ENCODE assay signal across 1 cellular context in genomic region chr6:33967966-33968724, GRCh38.
TF ChIP-seq lines count a peak whose summit lies in the region.

No MANE protein-coding gene starts in this region.

TF ChIP-seq in WTC11, 78 proteins besides CTCF, POLR2A, EP300 and RAD21 (continued from another document):
- TF ChIP-seq MYBL2 (CRISPR knock-in tag; IDR thresholded peaks at IDR 0.05) = no peak
- TF ChIP-seq ZNF121 (CRISPR knock-in tag; IDR thresholded peaks at IDR 0.05) = no peak
- TF ChIP-seq RELA (CRISPR knock-in tag; IDR thresholded peaks at IDR 0.05; ENCODE audit: borderline replicate concordance) = no peak
- TF ChIP-seq, protein P1, sequence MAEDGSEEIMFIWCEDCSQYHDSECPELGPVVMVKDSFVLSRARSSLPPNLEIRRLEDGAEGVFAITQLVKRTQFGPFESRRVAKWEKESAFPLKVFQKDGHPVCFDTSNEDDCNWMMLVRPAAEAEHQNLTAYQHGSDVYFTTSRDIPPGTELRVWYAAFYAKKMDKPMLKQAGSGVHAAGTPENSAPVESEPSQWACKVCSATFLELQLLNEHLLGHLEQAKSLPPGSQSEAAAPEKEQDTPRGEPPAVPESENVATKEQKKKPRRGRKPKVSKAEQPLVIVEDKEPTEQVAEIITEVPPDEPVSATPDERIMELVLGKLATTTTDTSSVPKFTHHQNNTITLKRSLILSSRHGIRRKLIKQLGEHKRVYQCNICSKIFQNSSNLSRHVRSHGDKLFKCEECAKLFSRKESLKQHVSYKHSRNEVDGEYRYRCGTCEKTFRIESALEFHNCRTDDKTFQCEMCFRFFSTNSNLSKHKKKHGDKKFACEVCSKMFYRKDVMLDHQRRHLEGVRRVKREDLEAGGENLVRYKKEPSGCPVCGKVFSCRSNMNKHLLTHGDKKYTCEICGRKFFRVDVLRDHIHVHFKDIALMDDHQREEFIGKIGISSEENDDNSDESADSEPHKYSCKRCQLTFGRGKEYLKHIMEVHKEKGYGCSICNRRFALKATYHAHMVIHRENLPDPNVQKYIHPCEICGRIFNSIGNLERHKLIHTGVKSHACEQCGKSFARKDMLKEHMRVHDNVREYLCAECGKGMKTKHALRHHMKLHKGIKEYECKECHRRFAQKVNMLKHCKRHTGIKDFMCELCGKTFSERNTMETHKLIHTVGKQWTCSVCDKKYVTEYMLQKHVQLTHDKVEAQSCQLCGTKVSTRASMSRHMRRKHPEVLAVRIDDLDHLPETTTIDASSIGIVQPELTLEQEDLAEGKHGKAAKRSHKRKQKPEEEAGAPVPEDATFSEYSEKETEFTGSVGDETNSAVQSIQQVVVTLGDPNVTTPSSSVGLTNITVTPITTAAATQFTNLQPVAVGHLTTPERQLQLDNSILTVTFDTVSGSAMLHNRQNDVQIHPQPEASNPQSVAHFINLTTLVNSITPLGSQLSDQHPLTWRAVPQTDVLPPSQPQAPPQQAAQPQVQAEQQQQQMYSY (CRISPR knock-in tag; IDR thresholded peaks at IDR 0.05) = no peak
- TF ChIP-seq ZNF416 (CRISPR knock-in tag; IDR thresholded peaks at IDR 0.05) = no peak
- TF ChIP-seq, protein P2, sequence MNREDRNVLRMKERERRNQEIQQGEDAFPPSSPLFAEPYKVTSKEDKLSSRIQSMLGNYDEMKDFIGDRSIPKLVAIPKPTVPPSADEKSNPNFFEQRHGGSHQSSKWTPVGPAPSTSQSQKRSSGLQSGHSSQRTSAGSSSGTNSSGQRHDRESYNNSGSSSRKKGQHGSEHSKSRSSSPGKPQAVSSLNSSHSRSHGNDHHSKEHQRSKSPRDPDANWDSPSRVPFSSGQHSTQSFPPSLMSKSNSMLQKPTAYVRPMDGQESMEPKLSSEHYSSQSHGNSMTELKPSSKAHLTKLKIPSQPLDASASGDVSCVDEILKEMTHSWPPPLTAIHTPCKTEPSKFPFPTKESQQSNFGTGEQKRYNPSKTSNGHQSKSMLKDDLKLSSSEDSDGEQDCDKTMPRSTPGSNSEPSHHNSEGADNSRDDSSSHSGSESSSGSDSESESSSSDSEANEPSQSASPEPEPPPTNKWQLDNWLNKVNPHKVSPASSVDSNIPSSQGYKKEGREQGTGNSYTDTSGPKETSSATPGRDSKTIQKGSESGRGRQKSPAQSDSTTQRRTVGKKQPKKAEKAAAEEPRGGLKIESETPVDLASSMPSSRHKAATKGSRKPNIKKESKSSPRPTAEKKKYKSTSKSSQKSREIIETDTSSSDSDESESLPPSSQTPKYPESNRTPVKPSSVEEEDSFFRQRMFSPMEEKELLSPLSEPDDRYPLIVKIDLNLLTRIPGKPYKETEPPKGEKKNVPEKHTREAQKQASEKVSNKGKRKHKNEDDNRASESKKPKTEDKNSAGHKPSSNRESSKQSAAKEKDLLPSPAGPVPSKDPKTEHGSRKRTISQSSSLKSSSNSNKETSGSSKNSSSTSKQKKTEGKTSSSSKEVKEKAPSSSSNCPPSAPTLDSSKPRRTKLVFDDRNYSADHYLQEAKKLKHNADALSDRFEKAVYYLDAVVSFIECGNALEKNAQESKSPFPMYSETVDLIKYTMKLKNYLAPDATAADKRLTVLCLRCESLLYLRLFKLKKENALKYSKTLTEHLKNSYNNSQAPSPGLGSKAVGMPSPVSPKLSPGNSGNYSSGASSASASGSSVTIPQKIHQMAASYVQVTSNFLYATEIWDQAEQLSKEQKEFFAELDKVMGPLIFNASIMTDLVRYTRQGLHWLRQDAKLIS (CRISPR knock-in tag; IDR thresholded peaks at IDR 0.05; ENCODE audit: borderline replicate concordance) = no peak
- TF ChIP-seq NR3C1 (CRISPR knock-in tag; conservative IDR thresholded peaks at IDR 0.05; ENCODE audit: low read depth) = no peak
- no peak for TF ChIP-seq SP1 (CRISPR knock-in tag; conservative IDR thresholded peaks at IDR 0.05)
